In the genomic region with DNA sequence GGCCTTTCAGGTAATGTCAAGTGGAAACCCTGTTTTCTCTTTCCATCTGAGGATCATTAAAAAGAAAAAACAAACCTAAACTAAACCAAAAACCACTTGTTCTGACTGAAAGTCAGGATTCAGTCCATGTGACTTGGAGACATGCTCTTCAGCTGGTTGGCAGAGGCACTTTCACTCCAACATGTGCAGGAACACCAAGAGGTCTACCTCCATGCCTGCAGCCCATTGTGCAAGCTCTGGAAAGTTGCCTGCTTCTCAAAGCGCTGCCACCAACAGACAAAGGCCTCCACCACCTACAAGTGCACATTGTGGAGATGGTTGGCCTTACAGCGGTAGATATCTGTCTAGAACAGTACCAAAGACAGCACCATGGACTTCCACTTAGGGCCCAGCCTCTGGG, we compare ENCODE assay signal across 24 cellular contexts.
"Had no signal": no experiment of that assay in that cellular context is flagged by ENCODE, and none has a peak within 500 bp of the region (broad histone marks: within the 10 kb centered on the region; RNA-seq: fewer than 3 reads in every experiment).

No MANE protein-coding gene starts in this region.

- H3K27me3 ChIP-seq: MG63, Peyer's patch, SJCRH30 had no signal

- DNase-seq: Karpas-422, KG1, MG63, NCI-H1092, NCI-H1105 treated with DMSO at 0.1 percent for 48 hours, NCI-H1417 treated with DMSO at 0.1 percent for 48 hours, NCI-H146, NCI-H1694 treated with DMSO at 0.1 percent for 48 hours, NCI-H1930, NCI-H2081, NCI-H2107, NCI-H2227 treated with DMSO at 0.1 percent for 48 hours, NCI-H446, NCI-H510A, NCI-H524 treated with DMSO at 0.1 percent for 48 hours, NCI-H69, NCI-H774, OCI-M1, PC-9, Peyer's patch, SHP77 treated with DMSO at 0.1 percent for 48 hours, SJCRH30 had no signal

- H3K4me3 ChIP-seq: MG63, PC-9, Peyer's patch, SJCRH30 had no signal

- H3K4me2 ChIP-seq: PC-9 had no signal

- H3K4me1 ChIP-seq: Peyer's patch, SJCRH30 had no signal

- H3K27ac ChIP-seq: HL-60, PC-9, Peyer's patch, SJCRH30 had no signal

- H3K36me3 ChIP-seq: MG63, Peyer's patch, SJCRH30 had no signal

- H2AFZ ChIP-seq: PC-9 had no signal

- FAIRE-seq: HTR-8/SVneo had no signal

- H3K9me3 ChIP-seq: Peyer's patch, SJCRH30 had no signal
